In genomic region chr5:1488882-1489680, GRCh38 we compare ENCODE assay signal across 8 cellular contexts. TPM values are rescaled to one million over a fixed set of nuclear protein-coding genes. Genes with fewer than 3 reads are reported as not detected.
A peak's percentile ranks its signal among the peaks of the same experiment; 100 is the strongest.
DNase-seq lines count a peak whose midpoint lies in the region; ATAC-seq and TF ChIP-seq lines count a peak whose summit lies in the region.

No MANE protein-coding gene starts in this region.

- TF ChIP-seq CTCF in Panc1 (IDR thresholded peaks at IDR 0.05) = no peak

- in situ Hi-C loops in Panc1 (cut with HindIII; ENCODE audit: low pct_unique_long_range_greater_than_20kb, low sequenced_read_pairs) = no loop called here

- no peaks in the 10 kb centered on the region for H3K79me2 ChIP-seq in mesendoderm (ENCODE audit: control insufficient read depth, insufficient read depth, low read length)

- H2BK120ac ChIP-seq in mesendoderm (ENCODE audit: low read depth, low read length) = no peak overlapping the region

- H3K4ac ChIP-seq in mesendoderm (ENCODE audit: low read depth, low read length) = no peak overlapping the region

- no peaks in the 10 kb centered on the region for H3K9me3 ChIP-seq in Panc1 (ENCODE audit: control insufficient read depth, insufficient read depth, low read depth, low read length)

- intact Hi-C loops in Panc1 (cut with micrococcal nuclease; ENCODE audit: unreplicated experiment) = no loop called here

- POLR2A ChIA-PET in Panc1 (lab: Charles Lee) = no interaction called here

- H3K79me1 ChIP-seq in mesendoderm (ENCODE audit: low read length) = no peaks in the 10 kb centered on the region

- no peak overlapping the region for H2AK5ac ChIP-seq in mesendoderm (ENCODE audit: low read length)

- no peak overlapping the region for H3K56ac ChIP-seq in mesendoderm (ENCODE audit: low read length)

- no peak overlapping the region for H3K18ac ChIP-seq in mesendoderm (ENCODE audit: low read length)

- peak; percentile 57 for ATAC-seq in HG02610 (IDR thresholded peaks at IDR 0.05; ENCODE audit: unreplicated experiment)
- ATAC-seq in Panc1 = 0 out of 2 replicates have a peak, but pooled peaks have one; percentile 45

- H3K4me3 ChIP-seq in Panc1 (ENCODE audit: low read depth in 2 of 2, low read length in 2 of 2) (no peak overlapping the region), mesendoderm (ENCODE audit: low read length) (no peak overlapping the region)

- H3K27ac ChIP-seq in Panc1 (ENCODE audit: low read length) (no peak overlapping the region), mesendoderm (ENCODE audit: low read depth, low read length) (no peak overlapping the region), substantia nigra (ENCODE audit: low read depth, low read length, poor library complexity, severe bottlenecking) (no peak overlapping the region)

- DNase-seq in activated gamma-delta T cell treated with Interleukin-2 at 50 U/mL for 16 hours (peak; percentile 22), activated gamma-delta T cell (lab: John Stamatoyannopoulos, UW) (no peak), Panc1 (ENCODE audit: low read depth, low spot score) (peak; percentile 67), fibroblast of peridontal ligament (ENCODE audit: extremely low read depth) (peak; percentile 77), cerebellar nuclear complex (lab: John Stamatoyannopoulos, UW) (no peak), mesendoderm (no peak), substantia nigra (lab: John Stamatoyannopoulos, UW) (no peak)

- H3K9ac ChIP-seq in mesendoderm (ENCODE audit: low read length) = no peak overlapping the region

- WGBS in mesendoderm (ENCODE audit: extremely low coverage, insufficient coverage, low lambda C conversion rate) = no CpG with 5 or more reads among the region's 14 CpGs

- H3K4me2 ChIP-seq in mesendoderm (ENCODE audit: low read length) = no peak overlapping the region

- H3K27me3 ChIP-seq in Panc1 (ENCODE audit: control insufficient read depth, insufficient read depth, low read length) (no peaks in the 10 kb centered on the region), mesendoderm (ENCODE audit: insufficient read depth, low read length, poor library complexity) (no peaks in the 10 kb centered on the region)

- no peak overlapping the region for H2BK5ac ChIP-seq in mesendoderm (ENCODE audit: low read length)

- H3K4me1 ChIP-seq in Panc1 (ENCODE audit: control insufficient read depth, insufficient read depth, low read length) = no peaks in the 10 kb centered on the region
- H3K4me1 ChIP-seq in mesendoderm (ENCODE audit: control insufficient read depth, low read depth, low read length) = no peaks in the 10 kb centered on the region

- H3K36me3 ChIP-seq in Panc1 (ENCODE audit: control insufficient read depth, insufficient read depth, low read length) (peaks cover 6% of the 10 kb centered on the region; the same call in 1 of the 2 replicates), mesendoderm (ENCODE audit: control insufficient read depth, insufficient read depth, low read length) (peaks cover 7% of the 10 kb centered on the region)

- no TSS peak for BruUV-seq in Panc1 (replicated peaks; lab: Mats Ljungman, UMichigan)

- no peak overlapping the region for H3K23ac ChIP-seq in mesendoderm (ENCODE audit: low read length)

- H2BK15ac ChIP-seq in mesendoderm (replicated peaks; ENCODE audit: low read depth) = no peak overlapping the region

- H4K5ac ChIP-seq in mesendoderm (ENCODE audit: low read length) = no peak overlapping the region

- no peak overlapping the region for H4K8ac ChIP-seq in mesendoderm (ENCODE audit: low read depth, low read length)

- CTCF ChIA-PET in Panc1 (lab: Charles Lee) = interaction anchor here (0.6 kb wide), 1 partner anchor 156 kb away, joined by 3 read pairs; no protein-coding TSS in a partner anchor

RNA-seq across cellular contexts. Expression of gene LPCAT1, which starts 34.7 kb away (rescaled TPM):
- 59.8 TPM for total RNA-seq in Panc1 (2021; ENCODE audit: unreplicated experiment)
- polyA plus RNA-seq in Panc1 (2012; ENCODE audit: insufficient read length) = 64.2 TPM
- polyA plus RNA-seq in mesendoderm (2013, experiment 1 of 2) = 135 TPM
- 132 TPM for polyA plus RNA-seq in mesendoderm (2013, experiment 2 of 2)

RNA-seq across cellular contexts. Expression of gene SLC6A3, which starts 43.8 kb away (rescaled TPM):
- total RNA-seq in Panc1 (2021; ENCODE audit: unreplicated experiment) = 0.05 TPM
- polyA plus RNA-seq in Panc1 (2012; ENCODE audit: insufficient read length) = 0.06 TPM
- polyA plus RNA-seq in mesendoderm (2013, experiment 1 of 2) = 0.15 TPM
- 0.11 TPM for polyA plus RNA-seq in mesendoderm (2013, experiment 2 of 2)

Comparison
In these comparisons a context has a peak if more than half of its experiments do, and no peak if none do; other contexts are left out.
1. DNase-seq: peak in activated gamma-delta T cell treated with Interleukin-2 at 50 U/mL for 16 hours (single experiment), Panc1 (single experiment) and fibroblast of peridontal ligament (single experiment); none in activated gamma-delta T cell (single experiment), cerebellar nuclear complex (0 of 2), mesendoderm (single experiment) and substantia nigra (0 of 49).